Comparison of ENCODE assay signal across 20 cellular contexts in genomic region chr3:126930936-126931600, GRCh38.
"Had no signal": no experiment of that assay in that cellular context is flagged by ENCODE, and none has a peak within 500 bp of the region (broad histone marks: within the 10 kb centered on the region; RNA-seq: fewer than 3 reads in every experiment).

No MANE protein-coding gene starts in this region.

- H3K4me3 Mint-ChIP-seq: activated CD8-positive, alpha-beta T cell treated with anti-CD3 and anti-CD28 coated beads, Interleukin-2, amount 10 ng/mL, durations not matched to agents 7 days and 5 days; activated naive CD8-positive, alpha-beta T cell treated with anti-CD3 and anti-CD28 coated beads for 36 hours; activated T-helper 1 cell treated with anti-CD3 and anti-CD28 coated beads, Interleukin-12 subunit alpha, Interleukin-12 subunit beta, Interleukin-2, Interleukin-4 antibody, amounts not matched to agents 30 ng/mL and 10 ng/mL and 1 ng/mL, durations not matched to agents 14 hours and 24 hours and 36 hours; nephron; stimulated activated naive CD8-positive, alpha-beta T cell treated with anti-CD3 and anti-CD28 coated beads, Interleukin-15, Interleukin-2, amounts not matched to agents 100 ng/mL and 50 ng/mL, for 24 hours had no signal

- H3K9ac ChIP-seq: parathyroid adenoma had no signal

- H3K27me3 ChIP-seq: colonic mucosa, esophagus muscularis mucosa, gastrocnemius medialis, tibial nerve had no signal

- H3K4me1 Mint-ChIP-seq: activated naive CD8-positive, alpha-beta T cell treated with anti-CD3 and anti-CD28 coated beads for 36 hours had no signal

- H3K27me3 Mint-ChIP-seq: activated naive CD8-positive, alpha-beta T cell treated with anti-CD3 and anti-CD28 coated beads for 36 hours; stimulated activated naive CD8-positive, alpha-beta T cell treated with anti-CD3 and anti-CD28 coated beads, Interleukin-15, Interleukin-2, amounts not matched to agents 100 ng/mL and 50 ng/mL, for 24 hours had no signal

- H2AFZ ChIP-seq: parathyroid adenoma had no signal

- H3K9me3 Mint-ChIP-seq: activated naive CD8-positive, alpha-beta T cell treated with anti-CD3 and anti-CD28 coated beads for 36 hours; activated T-helper 1 cell treated with anti-CD3 and anti-CD28 coated beads, Interleukin-12 subunit alpha, Interleukin-12 subunit beta, Interleukin-2, Interleukin-4 antibody, amounts not matched to agents 30 ng/mL and 10 ng/mL and 1 ng/mL, durations not matched to agents 14 hours and 24 hours and 36 hours; nephron; stimulated activated naive CD8-positive, alpha-beta T cell treated with anti-CD3 and anti-CD28 coated beads, Interleukin-15, Interleukin-2, amounts not matched to agents 100 ng/mL and 50 ng/mL, for 24 hours had no signal

- H3K4me3 ChIP-seq: colonic mucosa, esophagus muscularis mucosa, gastrocnemius medialis, left ventricle myocardium inferior, tibial nerve had no signal

- H3K4me1 ChIP-seq: colonic mucosa, parathyroid adenoma had no signal

- DNase-seq: activated CD4-positive, alpha-beta T cell treated with anti-CD3 and anti-CD28 coated beads for 1 hour; activated CD4-positive, alpha-beta T cell treated with anti-CD3 and anti-CD28 coated beads, Interleukin-2, amount 50 U/mL, for 1 hour; activated CD8-positive, alpha-beta T cell treated with anti-CD3 and anti-CD28 coated beads, Interleukin-2, amount 10 ng/mL, durations not matched to agents 7 days and 5 days; activated gamma-delta T cell treated with Interleukin-2 at 50 U/mL for 16 hours; activated naive CD8-positive, alpha-beta T cell treated with anti-CD3 and anti-CD28 coated beads for 36 hours; central memory CD4-positive, alpha-beta T cell; colonic mucosa; gastrocnemius medialis; hippocampal formation; left ventricle myocardium inferior; nucleus accumbens; stimulated activated CD4-positive, alpha-beta T cell treated with anti-CD3 and anti-CD28 coated beads, Interleukin-4, amount 100 ng/mL, for 24 hours; substantia nigra; T-helper 1 cell had no signal

- H3K9me3 ChIP-seq: colonic mucosa, esophagus muscularis mucosa, gastrocnemius medialis, left ventricle myocardium inferior, tibial nerve had no signal

- H3K79me2 ChIP-seq: parathyroid adenoma had no signal

- H3K27ac ChIP-seq: colonic mucosa, esophagus muscularis mucosa, gastrocnemius medialis, left ventricle myocardium inferior, parathyroid adenoma, tibial nerve had no signal

- H3K36me3 ChIP-seq: colonic mucosa, esophagus muscularis mucosa, gastrocnemius medialis, left ventricle myocardium inferior, tibial nerve had no signal

- H3K27ac Mint-ChIP-seq: activated naive CD8-positive, alpha-beta T cell treated with anti-CD3 and anti-CD28 coated beads for 36 hours; activated T-helper 1 cell treated with anti-CD3 and anti-CD28 coated beads, Interleukin-12 subunit alpha, Interleukin-12 subunit beta, Interleukin-2, Interleukin-4 antibody, amounts not matched to agents 30 ng/mL and 10 ng/mL and 1 ng/mL, durations not matched to agents 14 hours and 24 hours and 36 hours; nephron; stimulated activated naive CD8-positive, alpha-beta T cell treated with anti-CD3 and anti-CD28 coated beads, Interleukin-15, Interleukin-2, amounts not matched to agents 100 ng/mL and 50 ng/mL, for 24 hours had no signal
